In genomic region chr6:72205500-72205899, GRCh38 we compare ENCODE assay signal across 27 cellular contexts.
"Had no signal": no experiment of that assay in that cellular context is flagged by ENCODE, and none has a peak within 500 bp of the region (broad histone marks: within the 10 kb centered on the region; RNA-seq: fewer than 3 reads in every experiment).

No MANE protein-coding gene starts in this region.

- H3K36me3 Mint-ChIP-seq: immature natural killer cell, mesothelial cell of epicardium, naive B cell had no signal

- ATAC-seq: effector memory CD8-positive, alpha-beta T cell; esophagus mucosa; gastrocnemius medialis; heart right ventricle; left cardiac atrium; left lung; left ventricle myocardium superior; lower lobe of right lung; mucosa of descending colon had no signal

- H3K4me3 Mint-ChIP-seq: dendritic cell treated with granulocyte-macrophage colony-stimulating factor and Interleukin-4, amounts not matched to agents 40 ng/mL and 50 ng/mL, for 4 days; effector memory CD8-positive, alpha-beta T cell; endodermal cell; immature natural killer cell; mesothelial cell of epicardium; naive B cell had no signal

- H3K4me1 ChIP-seq: colonic mucosa, gastrocnemius medialis, heart right ventricle, left lung, lower lobe of right lung had no signal

- H3K27ac ChIP-seq: colonic mucosa, epithelial cell of prostate, esophagus squamous epithelium, gastrocnemius medialis, heart right ventricle, hepatocyte, left lung, lower lobe of right lung had no signal

- H3K4me1 Mint-ChIP-seq: endodermal cell, immature natural killer cell, naive B cell had no signal

- H3K9me3 ChIP-seq: colonic mucosa, esophagus squamous epithelium, gastrocnemius medialis, left lung, lower lobe of right lung, mucosa of descending colon had no signal

- H3K4me3 ChIP-seq: colonic mucosa, esophagus squamous epithelium, gastrocnemius medialis, heart right ventricle, hepatocyte, left lung, lower lobe of right lung, mucosa of descending colon had no signal

- DNase-seq: colonic mucosa; cortex of kidney; effector CD8-positive, alpha-beta T cell; effector memory CD8-positive, alpha-beta T cell; endodermal cell; erythroblast; esophagus squamous epithelium; foreskin fibroblast; foreskin melanocyte; gastrocnemius medialis; glutamatergic neuron; head of caudate nucleus; heart right ventricle; hypothalamus; immature natural killer cell; left cardiac atrium; left lung; left ventricle myocardium superior; lower lobe of right lung; mesenchymal stem cell; mucosa of descending colon; naive B cell had no signal

- H2AFZ ChIP-seq: hepatocyte had no signal

- H3K27ac Mint-ChIP-seq: dendritic cell treated with granulocyte-macrophage colony-stimulating factor and Interleukin-4, amounts not matched to agents 40 ng/mL and 50 ng/mL, for 4 days; effector memory CD8-positive, alpha-beta T cell; endodermal cell; immature natural killer cell; mesothelial cell of epicardium; naive B cell had no signal

- H3K4me2 ChIP-seq: hepatocyte had no signal

- H3K9me3 Mint-ChIP-seq: dendritic cell treated with granulocyte-macrophage colony-stimulating factor and Interleukin-4, amounts not matched to agents 40 ng/mL and 50 ng/mL, for 4 days; endodermal cell had no signal

- H3K27me3 Mint-ChIP-seq: dendritic cell treated with granulocyte-macrophage colony-stimulating factor and Interleukin-4, amounts not matched to agents 40 ng/mL and 50 ng/mL, for 4 days; effector memory CD8-positive, alpha-beta T cell had no signal

- H3K27me3 ChIP-seq: colonic mucosa, esophagus squamous epithelium, gastrocnemius medialis, heart right ventricle, hepatocyte, left lung had no signal

- H3K36me3 ChIP-seq: colonic mucosa, esophagus squamous epithelium, gastrocnemius medialis, heart right ventricle, left lung, lower lobe of right lung had no signal
